31 cellular contexts compared by ENCODE assay signal in genomic region chr1:117641536-117641935, GRCh38.
"Had no signal": no experiment of that assay in that cellular context is flagged by ENCODE, and none has a peak within 500 bp of the region (broad histone marks: within the 10 kb centered on the region; RNA-seq: fewer than 3 reads in every experiment).

No MANE protein-coding gene starts in this region.

- H3K27me3 ChIP-seq: brain microvascular endothelial cell, esophagus muscularis mucosa, gastrocnemius medialis, heart left ventricle had no signal

- DNase-seq: activated CD4-positive, alpha-beta T cell treated with anti-CD3 and anti-CD28 coated beads for 48 hours; activated CD4-positive, alpha-beta T cell treated with anti-CD3 and anti-CD28 coated beads, Interleukin-2, amount 50 U/mL, for 1 hour; activated CD4-positive, alpha-beta T cell treated with anti-CD3 and anti-CD28 coated beads, Interleukin-2, amount 50 U/mL, for 48 hours; activated effector memory CD4-positive, alpha-beta T cell treated with Interleukin-2 at 50 U/mL for 16 hours; activated gamma-delta T cell treated with Interleukin-2 at 50 U/mL for 16 hours; activated naive CD4-positive, alpha-beta T cell treated with anti-CD3 and anti-CD28 coated beads, Interleukin-2, amount 50 U/mL, for 16 hours; activated naive CD4-positive, alpha-beta T cell treated with Interleukin-2 at 50 U/mL for 16 hours; activated T-cell treated with anti-CD3 and anti-CD28 coated beads, Interleukin-2, amount 50 U/mL, for 4 hours; amniotic stem cell; anterior cingulate cortex; brain microvascular endothelial cell; cortex of kidney; dermis blood vessel endothelial cell; effector CD4-positive, alpha-beta T cell; effector memory CD8-positive, alpha-beta T cell; erythroblast; foreskin keratinocyte; gastrocnemius medialis; glutamatergic neuron; heart left ventricle; T-helper 1 cell; T-helper 17 cell; T1000; WERI-Rb-1 had no signal

- H3K27ac ChIP-seq: brain microvascular endothelial cell, esophagus muscularis mucosa, foreskin keratinocyte, gastrocnemius medialis, heart left ventricle, WERI-Rb-1 had no signal

- ATAC-seq: activated CD4-positive, CD25-positive, alpha-beta regulatory T cell treated with anti-CD3 and anti-CD28 coated beads, Interleukin-2, amount 50 U/mL, for 24 hours; activated T-cell treated with anti-CD3 and anti-CD28 coated beads, Interleukin-2, amount 50 U/mL, for 4 hours; activated T-helper 17 cell treated with anti-CD3 and anti-CD28 coated beads, Interleukin-2, amount 50 U/mL, for 72 hours; effector memory CD8-positive, alpha-beta T cell; foreskin keratinocyte; gastrocnemius medialis; heart left ventricle; T-helper 17 cell had no signal

- H3K4me3 Mint-ChIP-seq: activated B cell treated with CpG ODN at 0.5 μM for 24 hours; activated naive CD8-positive, alpha-beta T cell; activated T-cell treated with anti-CD3 and anti-CD28 coated beads, Interleukin-2, amount 50 U/mL, for 4 hours; activated T-helper 17 cell treated with anti-CD3 and anti-CD28 coated beads, Interleukin-2, amount 50 U/mL, for 72 hours; central memory CD8-positive, alpha-beta T cell; effector memory CD8-positive, alpha-beta T cell; T-helper 17 cell; T-helper 2 cell treated with Interferon-gamma antibody and Interleukin-4, amounts not matched to agents 5 μg/mL and 100 μg/mL, for 36 hours had no signal

- H3K9me3 Mint-ChIP-seq: activated B cell treated with CpG ODN at 0.5 μM for 24 hours; activated T-cell treated with anti-CD3 and anti-CD28 coated beads, Interleukin-2, amount 50 U/mL, for 4 hours; activated T-helper 17 cell treated with anti-CD3 and anti-CD28 coated beads, Interleukin-2, amount 50 U/mL, for 72 hours; central memory CD8-positive, alpha-beta T cell; effector memory CD8-positive, alpha-beta T cell; T-helper 2 cell treated with Interferon-gamma antibody and Interleukin-4, amounts not matched to agents 5 μg/mL and 100 μg/mL, for 36 hours had no signal

- H3K27me3 Mint-ChIP-seq: activated B cell treated with CpG ODN at 0.5 μM for 24 hours; central memory CD8-positive, alpha-beta T cell; effector memory CD8-positive, alpha-beta T cell had no signal

- H3K9me3 ChIP-seq: esophagus muscularis mucosa, gastrocnemius medialis, heart left ventricle had no signal

- H3K27ac Mint-ChIP-seq: activated B cell treated with CpG ODN at 0.5 μM for 24 hours; activated naive CD8-positive, alpha-beta T cell; activated T-helper 17 cell treated with anti-CD3 and anti-CD28 coated beads, Interleukin-2, amount 50 U/mL, for 72 hours; effector memory CD8-positive, alpha-beta T cell; T-helper 17 cell; T-helper 2 cell treated with Interferon-gamma antibody and Interleukin-4, amounts not matched to agents 5 μg/mL and 100 μg/mL, for 36 hours had no signal

- H3K4me1 ChIP-seq: esophagus muscularis mucosa, foreskin keratinocyte, heart left ventricle had no signal

- H3K4me3 ChIP-seq: esophagus muscularis mucosa, gastrocnemius medialis, heart left ventricle had no signal

- H3K36me3 ChIP-seq: brain microvascular endothelial cell, esophagus muscularis mucosa, gastrocnemius medialis, heart left ventricle, WERI-Rb-1 had no signal

- H3K36me3 Mint-ChIP-seq: activated naive CD8-positive, alpha-beta T cell had no signal
